In the genomic region with DNA sequence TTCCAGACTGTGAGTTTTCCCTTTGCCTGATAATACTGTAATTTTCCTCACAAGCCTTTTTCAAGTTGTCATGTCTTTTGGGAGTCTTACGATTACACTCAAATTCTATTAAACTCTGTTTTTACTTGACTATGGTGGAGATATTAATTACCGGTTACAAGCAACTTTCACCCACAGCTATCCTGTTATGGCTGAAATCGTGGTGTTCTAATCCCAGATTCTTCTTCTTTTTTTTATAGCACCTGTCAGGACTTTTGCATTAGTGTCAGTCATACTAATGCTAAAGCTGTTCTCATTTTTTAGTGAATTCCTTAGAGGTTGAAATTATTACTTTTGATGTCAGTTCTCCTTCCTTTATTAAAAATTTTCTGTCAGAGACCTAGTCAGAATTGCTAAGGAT, we compare ENCODE assay signal across 1 cellular context.
TF ChIP-seq lines count a peak whose summit lies in the region.

No MANE protein-coding gene starts in this region.

TF ChIP-seq in SK-N-SH treated with all-trans-retinoic acid at 6 μM for 48 hours, 23 proteins besides CTCF, POLR2A, EP300 and RAD21 (continued from another document):
- TF ChIP-seq PATZ1 (CRISPR knock-in tag; IDR thresholded peaks at IDR 0.05; ENCODE audit: borderline replicate concordance) (no peak), ESRRG (CRISPR knock-in tag; IDR thresholded peaks at IDR 0.05) (no peak), ZNF70 (CRISPR knock-in tag; IDR thresholded peaks at IDR 0.05) (no peak), ZC3H10 (CRISPR knock-in tag; IDR thresholded peaks at IDR 0.05) (no peak), ZFP3 (CRISPR knock-in tag; IDR thresholded peaks at IDR 0.05) (no peak), ARNTL (CRISPR knock-in tag; IDR thresholded peaks at IDR 0.05; ENCODE audit: borderline replicate concordance, low read depth) (no peak), ISL1 (CRISPR knock-in tag; IDR thresholded peaks at IDR 0.05) (no peak), GLIS3 (CRISPR knock-in tag; IDR thresholded peaks at IDR 0.05) (no peak), TOX (CRISPR knock-in tag; IDR thresholded peaks at IDR 0.05; ENCODE audit: borderline replicate concordance) (no peak)
- TF ChIP-seq, protein P1, sequence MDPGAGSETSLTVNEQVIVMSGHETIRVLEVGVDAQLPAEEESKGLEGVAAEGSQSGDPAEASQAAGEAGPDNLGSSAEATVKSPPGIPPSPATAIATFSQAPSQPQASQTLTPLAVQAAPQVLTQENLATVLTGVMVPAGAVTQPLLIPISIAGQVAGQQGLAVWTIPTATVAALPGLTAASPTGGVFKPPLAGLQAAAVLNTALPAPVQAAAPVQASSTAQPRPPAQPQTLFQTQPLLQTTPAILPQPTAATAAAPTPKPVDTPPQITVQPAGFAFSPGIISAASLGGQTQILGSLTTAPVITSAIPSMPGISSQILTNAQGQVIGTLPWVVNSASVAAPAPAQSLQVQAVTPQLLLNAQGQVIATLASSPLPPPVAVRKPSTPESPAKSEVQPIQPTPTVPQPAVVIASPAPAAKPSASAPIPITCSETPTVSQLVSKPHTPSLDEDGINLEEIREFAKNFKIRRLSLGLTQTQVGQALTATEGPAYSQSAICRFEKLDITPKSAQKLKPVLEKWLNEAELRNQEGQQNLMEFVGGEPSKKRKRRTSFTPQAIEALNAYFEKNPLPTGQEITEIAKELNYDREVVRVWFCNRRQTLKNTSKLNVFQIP (CRISPR knock-in tag; IDR thresholded peaks at IDR 0.05; ENCODE audit: borderline replicate concordance, low read depth): no peak
- TF ChIP-seq, protein P2, sequence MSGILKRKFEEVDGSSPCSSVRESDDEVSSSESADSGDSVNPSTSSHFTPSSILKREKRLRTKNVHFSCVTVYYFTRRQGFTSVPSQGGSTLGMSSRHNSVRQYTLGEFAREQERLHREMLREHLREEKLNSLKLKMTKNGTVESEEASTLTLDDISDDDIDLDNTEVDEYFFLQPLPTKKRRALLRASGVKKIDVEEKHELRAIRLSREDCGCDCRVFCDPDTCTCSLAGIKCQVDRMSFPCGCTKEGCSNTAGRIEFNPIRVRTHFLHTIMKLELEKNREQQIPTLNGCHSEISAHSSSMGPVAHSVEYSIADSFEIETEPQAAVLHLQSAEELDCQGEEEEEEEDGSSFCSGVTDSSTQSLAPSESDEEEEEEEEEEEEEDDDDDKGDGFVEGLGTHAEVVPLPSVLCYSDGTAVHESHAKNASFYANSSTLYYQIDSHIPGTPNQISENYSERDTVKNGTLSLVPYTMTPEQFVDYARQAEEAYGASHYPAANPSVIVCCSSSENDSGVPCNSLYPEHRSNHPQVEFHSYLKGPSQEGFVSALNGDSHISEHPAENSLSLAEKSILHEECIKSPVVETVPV (CRISPR knock-in tag; IDR thresholded peaks at IDR 0.05): no peak
